8 cellular contexts compared by ENCODE assay signal in the genomic region with DNA sequence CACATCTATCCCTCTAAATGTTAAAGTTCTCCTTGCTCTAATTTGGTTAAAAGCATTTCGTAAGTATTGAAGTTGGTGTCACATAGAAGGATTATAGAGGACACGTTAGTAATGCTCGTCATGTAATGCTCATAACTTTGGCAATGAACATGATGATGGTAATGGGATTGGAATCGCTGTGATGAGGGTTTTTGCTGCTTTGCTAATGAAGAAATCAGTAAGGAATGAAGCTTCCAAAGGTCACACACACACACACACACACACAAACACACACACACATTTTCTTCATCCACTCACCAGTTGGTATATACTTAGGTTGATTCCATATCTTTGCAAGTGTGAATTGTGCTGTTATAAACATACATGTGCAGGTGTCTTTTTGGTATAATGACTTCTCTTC. TPM values are rescaled to one million over a fixed set of nuclear protein-coding genes. Genes with fewer than 3 reads are reported as not detected.
"Had no signal": no experiment of that assay in that cellular context is flagged by ENCODE, and none has a peak within 500 bp of the region (broad histone marks: within the 10 kb centered on the region; RNA-seq: fewer than 3 reads in every experiment).

No MANE protein-coding gene starts in this region.

- H3K4me3 ChIP-seq: GM12878 had no signal

- DNase-seq: GDM1, GF-D8 had no signal

- FAIRE-seq: G401.6, GM12878, GM12891, GM18507, GM19239 had no signal

RNA-seq across cellular contexts. Expression of a gene that starts 36.8 kb away (rescaled TPM):
- total RNA-seq: G401, GM12878 had no signal
